ENCODE assay signal across 1 cellular context in the genomic region with DNA sequence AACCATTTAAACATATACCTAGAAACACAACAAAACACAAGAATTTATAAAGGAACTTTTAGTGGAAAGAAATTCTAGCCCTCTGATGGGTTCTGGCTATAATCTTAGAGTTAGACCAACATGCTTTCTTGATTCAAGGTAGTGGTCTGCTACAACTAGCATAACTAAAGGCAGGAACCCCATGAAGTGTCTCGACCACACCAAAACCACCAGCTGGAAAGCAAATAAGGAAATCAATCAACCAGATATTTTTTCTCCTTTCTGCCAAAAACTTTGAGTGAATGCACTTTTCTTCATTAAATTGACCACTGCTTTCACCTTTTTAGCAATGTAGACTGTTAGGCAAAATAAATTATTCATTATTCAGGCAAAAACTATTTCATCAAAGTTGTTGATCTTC.
TF ChIP-seq lines count a peak whose summit lies in the region.

No MANE protein-coding gene starts in this region.

TF ChIP-seq in GM12878, 131 proteins besides CTCF, POLR2A, EP300 and RAD21:
- TF ChIP-seq SIN3A (IDR thresholded peaks at IDR 0.05; ENCODE audit: low read depth, low read length) (no peak), SUPT20H (IDR thresholded peaks at IDR 0.05; ENCODE audit: borderline replicate concordance, control insufficient read depth, low read depth, low read length) (no peak), MYB (IDR thresholded peaks at IDR 0.05; ENCODE audit: borderline replicate concordance, low read depth, low read length) (no peak), RUNX3 (IDR thresholded peaks at IDR 0.05; ENCODE audit: low read length) (peak; percentile 34)
- TF ChIP-seq, protein P1, sequence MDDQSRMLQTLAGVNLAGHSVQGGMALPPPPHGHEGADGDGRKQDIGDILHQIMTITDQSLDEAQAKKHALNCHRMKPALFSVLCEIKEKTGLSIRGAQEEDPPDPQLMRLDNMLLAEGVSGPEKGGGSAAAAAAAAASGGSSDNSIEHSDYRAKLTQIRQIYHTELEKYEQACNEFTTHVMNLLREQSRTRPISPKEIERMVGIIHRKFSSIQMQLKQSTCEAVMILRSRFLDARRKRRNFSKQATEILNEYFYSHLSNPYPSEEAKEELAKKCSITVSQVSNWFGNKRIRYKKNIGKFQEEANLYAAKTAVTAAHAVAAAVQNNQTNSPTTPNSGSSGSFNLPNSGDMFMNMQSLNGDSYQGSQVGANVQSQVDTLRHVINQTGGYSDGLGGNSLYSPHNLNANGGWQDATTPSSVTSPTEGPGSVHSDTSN (IDR thresholded peaks at IDR 0.05; ENCODE audit: insufficient replicate concordance, low read depth, low read length) = no peak
